Comparison of ENCODE assay signal across 28 cellular contexts in genomic region chr3:111480091-111480490, GRCh38.
"Had no signal": no experiment of that assay in that cellular context is flagged by ENCODE, and none has a peak within 500 bp of the region (broad histone marks: within the 10 kb centered on the region; RNA-seq: fewer than 3 reads in every experiment).

No MANE protein-coding gene starts in this region.

- H3K4me1 ChIP-seq: colonic mucosa, esophagus muscularis mucosa, esophagus squamous epithelium, foreskin keratinocyte, gastrocnemius medialis, gastroesophageal sphincter, heart left ventricle, heart right ventricle had no signal

- ATAC-seq: effector memory CD8-positive, alpha-beta T cell; esophagus mucosa; foreskin keratinocyte; gastrocnemius medialis; gastroesophageal sphincter; heart left ventricle; heart right ventricle had no signal

- DNase-seq: colonic mucosa; cortex of kidney; dermis blood vessel endothelial cell; dorsolateral prefrontal cortex; effector CD4-positive, alpha-beta T cell; effector CD8-positive, alpha-beta T cell; effector memory CD4-positive, alpha-beta T cell; effector memory CD8-positive, alpha-beta T cell; endodermal cell; erythroblast; esophagus squamous epithelium; foreskin fibroblast; foreskin keratinocyte; foreskin melanocyte; gastrocnemius medialis; glutamatergic neuron; head of caudate nucleus; heart left ventricle; heart right ventricle had no signal

- H3K4me3 ChIP-seq: colonic mucosa, coronary artery, dorsolateral prefrontal cortex, esophagus muscularis mucosa, esophagus squamous epithelium, gastrocnemius medialis, gastroesophageal sphincter, heart left ventricle, heart right ventricle had no signal

- H3K27me3 ChIP-seq: colonic mucosa, esophagus muscularis mucosa, esophagus squamous epithelium, gastrocnemius medialis, gastroesophageal sphincter, heart left ventricle, heart right ventricle had no signal

- H3K9me3 ChIP-seq: colonic mucosa, esophagus muscularis mucosa, esophagus squamous epithelium, gastrocnemius medialis, gastroesophageal sphincter, heart right ventricle had no signal

- H3K27ac ChIP-seq: colonic mucosa, coronary artery, dorsolateral prefrontal cortex, epithelial cell of prostate, esophagus muscularis mucosa, esophagus squamous epithelium, foreskin keratinocyte, gastrocnemius medialis, gastroesophageal sphincter, heart left ventricle, heart right ventricle had no signal

- H3K36me3 ChIP-seq: colonic mucosa, esophagus muscularis mucosa, esophagus squamous epithelium, gastrocnemius medialis, gastroesophageal sphincter, heart left ventricle, heart right ventricle had no signal

- FAIRE-seq: colon, endometrium, endothelial cell of umbilical vein, frontal cortex had no signal
